Comparison of ENCODE assay signal across 1 cellular context in the genomic region with DNA sequence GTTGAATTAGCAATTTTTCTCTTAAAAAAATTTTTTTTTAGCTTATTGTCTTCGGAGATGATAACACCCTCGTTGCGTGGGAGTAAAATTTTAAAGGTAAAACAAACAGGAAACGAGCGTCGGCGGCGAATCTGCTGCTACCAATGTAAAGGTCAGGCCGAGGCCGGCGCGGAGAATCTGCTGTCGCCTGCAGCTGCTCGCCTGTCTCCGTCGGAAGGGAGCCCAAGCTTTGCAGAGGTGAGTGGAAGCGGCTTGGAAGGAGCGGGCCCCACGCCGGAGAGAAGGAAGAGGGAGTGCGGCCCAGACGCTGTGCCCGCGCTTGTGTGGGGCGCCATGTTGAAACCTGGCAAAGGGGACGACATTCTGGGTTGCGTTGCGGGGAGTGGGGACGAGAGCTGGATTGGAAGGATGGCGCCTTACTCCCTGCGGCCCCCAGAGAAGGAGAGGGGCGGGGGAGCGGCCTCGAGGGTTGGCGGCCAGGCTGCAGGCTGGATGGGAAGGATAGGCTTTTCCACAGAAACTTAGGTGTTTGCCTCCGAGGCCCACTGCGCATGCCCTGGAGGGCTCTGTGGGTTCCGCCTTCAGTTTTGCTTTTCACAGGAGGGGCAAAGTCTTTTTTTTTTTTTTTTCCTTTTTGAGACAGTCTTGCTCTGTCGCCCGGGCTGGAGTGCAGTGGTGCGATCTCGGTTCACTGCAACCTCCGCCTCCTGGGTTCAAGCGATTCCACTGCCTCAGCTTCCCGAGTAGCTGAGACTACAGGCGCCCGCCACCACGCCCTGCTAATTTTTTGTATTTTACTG.
TF ChIP-seq lines count a peak whose summit lies in the region.

A gene with protein sequence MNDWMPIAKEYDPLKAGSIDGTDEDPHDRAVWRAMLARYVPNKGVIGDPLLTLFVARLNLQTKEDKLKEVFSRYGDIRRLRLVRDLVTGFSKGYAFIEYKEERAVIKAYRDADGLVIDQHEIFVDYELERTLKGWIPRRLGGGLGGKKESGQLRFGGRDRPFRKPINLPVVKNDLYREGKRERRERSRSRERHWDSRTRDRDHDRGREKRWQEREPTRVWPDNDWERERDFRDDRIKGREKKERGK (plus strand): TSS at position 160 of the 800 bp plus-strand sequence. CDS start 7,402 bp downstream, outside the sequence.

TF ChIP-seq in HEK293, 187 proteins besides CTCF, POLR2A, EP300 and RAD21 (continued from another document and continues in another):
- TF ChIP-seq HOXC10 (CRISPR knock-in tag; IDR thresholded peaks at IDR 0.05): no peak
- peak; percentile 42 for TF ChIP-seq ZNF623 (tag by site-specific recombination; IDR thresholded peaks at IDR 0.05)
- TF ChIP-seq ZSCAN30 (tag by site-specific recombination; IDR thresholded peaks at IDR 0.05): peak; percentile 95
- TF ChIP-seq ZNF132 (tag by site-specific recombination; IDR thresholded peaks at IDR 0.05; ENCODE audit: borderline replicate concordance): no peak
- TF ChIP-seq ZNF830 (tag by site-specific recombination; IDR thresholded peaks at IDR 0.05; ENCODE audit: low read depth): no peak
- TF ChIP-seq ZNF560 (tag by site-specific recombination; IDR thresholded peaks at IDR 0.05; ENCODE audit: borderline replicate concordance): no peak
- TF ChIP-seq ZNF16 (tag by site-specific recombination; IDR thresholded peaks at IDR 0.05; ENCODE audit: low read depth): 0 out of 2 replicates have a peak, but pooled peaks have one; percentile 50
- TF ChIP-seq, protein P1, sequence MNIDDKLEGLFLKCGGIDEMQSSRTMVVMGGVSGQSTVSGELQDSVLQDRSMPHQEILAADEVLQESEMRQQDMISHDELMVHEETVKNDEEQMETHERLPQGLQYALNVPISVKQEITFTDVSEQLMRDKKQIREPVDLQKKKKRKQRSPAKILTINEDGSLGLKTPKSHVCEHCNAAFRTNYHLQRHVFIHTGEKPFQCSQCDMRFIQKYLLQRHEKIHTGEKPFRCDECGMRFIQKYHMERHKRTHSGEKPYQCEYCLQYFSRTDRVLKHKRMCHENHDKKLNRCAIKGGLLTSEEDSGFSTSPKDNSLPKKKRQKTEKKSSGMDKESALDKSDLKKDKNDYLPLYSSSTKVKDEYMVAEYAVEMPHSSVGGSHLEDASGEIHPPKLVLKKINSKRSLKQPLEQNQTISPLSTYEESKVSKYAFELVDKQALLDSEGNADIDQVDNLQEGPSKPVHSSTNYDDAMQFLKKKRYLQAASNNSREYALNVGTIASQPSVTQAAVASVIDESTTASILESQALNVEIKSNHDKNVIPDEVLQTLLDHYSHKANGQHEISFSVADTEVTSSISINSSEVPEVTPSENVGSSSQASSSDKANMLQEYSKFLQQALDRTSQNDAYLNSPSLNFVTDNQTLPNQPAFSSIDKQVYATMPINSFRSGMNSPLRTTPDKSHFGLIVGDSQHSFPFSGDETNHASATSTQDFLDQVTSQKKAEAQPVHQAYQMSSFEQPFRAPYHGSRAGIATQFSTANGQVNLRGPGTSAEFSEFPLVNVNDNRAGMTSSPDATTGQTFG (tag by site-specific recombination; IDR thresholded peaks at IDR 0.05; ENCODE audit: borderline replicate concordance): no peak
- TF ChIP-seq PRDM1 (tag by site-specific recombination; IDR thresholded peaks at IDR 0.05): no peak
- no peak for TF ChIP-seq ZBTB21 (tag by site-specific recombination; IDR thresholded peaks at IDR 0.05)
- TF ChIP-seq TCF7L2 (IDR thresholded peaks at IDR 0.05; ENCODE audit: borderline replicate concordance, low read depth, low read length): no peak
- TF ChIP-seq ZNF768 (tag by site-specific recombination; IDR thresholded peaks at IDR 0.05): no peak
- no peak for TF ChIP-seq ZNF529 (tag by site-specific recombination; IDR thresholded peaks at IDR 0.05; ENCODE audit: insufficient replicate concordance)
- no peak for TF ChIP-seq ZNF555 (tag by site-specific recombination; conservative IDR thresholded peaks at IDR 0.05)
- peak; percentile 99 for TF ChIP-seq ZBTB17 (tag by site-specific recombination; IDR thresholded peaks at IDR 0.05)
- TF ChIP-seq ZNF366 (tag by site-specific recombination; conservative IDR thresholded peaks at IDR 0.05): peak; percentile 99
- no peak for TF ChIP-seq ZNF837 (tag by site-specific recombination; IDR thresholded peaks at IDR 0.05)
- no peak for TF ChIP-seq ZNF473 (tag by site-specific recombination; IDR thresholded peaks at IDR 0.05)
- TF ChIP-seq, protein P2, sequence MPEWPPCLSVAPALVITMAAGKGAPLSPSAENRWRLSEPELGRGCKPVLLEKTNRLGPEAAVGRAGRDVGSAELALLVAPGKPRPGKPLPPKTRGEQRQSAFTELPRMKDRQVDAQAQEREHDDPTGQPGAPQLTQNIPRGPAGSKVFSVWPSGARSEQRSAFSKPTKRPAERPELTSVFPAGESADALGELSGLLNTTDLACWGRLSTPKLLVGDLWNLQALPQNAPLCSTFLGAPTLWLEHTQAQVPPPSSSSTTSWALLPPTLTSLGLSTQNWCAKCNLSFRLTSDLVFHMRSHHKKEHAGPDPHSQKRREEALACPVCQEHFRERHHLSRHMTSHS (tag by site-specific recombination; IDR thresholded peaks at IDR 0.05): no peak
- TF ChIP-seq, protein P3, sequence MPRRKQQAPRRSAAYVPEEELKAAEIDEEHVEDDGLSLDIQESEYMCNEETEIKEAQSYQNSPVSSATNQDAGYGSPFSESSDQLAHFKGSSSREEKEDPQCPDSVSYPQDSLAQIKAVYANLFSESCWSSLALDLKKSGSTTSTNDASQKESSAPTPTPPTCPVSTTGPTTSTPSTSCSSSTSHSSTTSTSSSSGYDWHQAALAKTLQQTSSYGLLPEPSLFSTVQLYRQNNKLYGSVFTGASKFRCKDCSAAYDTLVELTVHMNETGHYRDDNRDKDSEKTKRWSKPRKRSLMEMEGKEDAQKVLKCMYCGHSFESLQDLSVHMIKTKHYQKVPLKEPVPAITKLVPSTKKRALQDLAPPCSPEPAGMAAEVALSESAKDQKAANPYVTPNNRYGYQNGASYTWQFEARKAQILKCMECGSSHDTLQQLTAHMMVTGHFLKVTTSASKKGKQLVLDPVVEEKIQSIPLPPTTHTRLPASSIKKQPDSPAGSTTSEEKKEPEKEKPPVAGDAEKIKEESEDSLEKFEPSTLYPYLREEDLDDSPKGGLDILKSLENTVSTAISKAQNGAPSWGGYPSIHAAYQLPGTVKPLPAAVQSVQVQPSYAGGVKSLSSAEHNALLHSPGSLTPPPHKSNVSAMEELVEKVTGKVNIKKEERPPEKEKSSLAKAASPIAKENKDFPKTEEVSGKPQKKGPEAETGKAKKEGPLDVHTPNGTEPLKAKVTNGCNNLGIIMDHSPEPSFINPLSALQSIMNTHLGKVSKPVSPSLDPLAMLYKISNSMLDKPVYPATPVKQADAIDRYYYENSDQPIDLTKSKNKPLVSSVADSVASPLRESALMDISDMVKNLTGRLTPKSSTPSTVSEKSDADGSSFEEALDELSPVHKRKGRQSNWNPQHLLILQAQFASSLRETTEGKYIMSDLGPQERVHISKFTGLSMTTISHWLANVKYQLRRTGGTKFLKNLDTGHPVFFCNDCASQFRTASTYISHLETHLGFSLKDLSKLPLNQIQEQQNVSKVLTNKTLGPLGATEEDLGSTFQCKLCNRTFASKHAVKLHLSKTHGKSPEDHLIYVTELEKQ (tag by site-specific recombination; IDR thresholded peaks at IDR 0.05; ENCODE audit: borderline replicate concordance): no peak
- TF ChIP-seq ZNF140 (tag by site-specific recombination; IDR thresholded peaks at IDR 0.05): no peak
- peak; percentile 63; the same call in 1 of the 2 replicates for TF ChIP-seq HOXD13 (CRISPR knock-in tag; IDR thresholded peaks at IDR 0.05; ENCODE audit: borderline replicate concordance)
- peak; percentile 88 for TF ChIP-seq KLF8 (tag by site-specific recombination; IDR thresholded peaks at IDR 0.05)
- TF ChIP-seq, protein P4, sequence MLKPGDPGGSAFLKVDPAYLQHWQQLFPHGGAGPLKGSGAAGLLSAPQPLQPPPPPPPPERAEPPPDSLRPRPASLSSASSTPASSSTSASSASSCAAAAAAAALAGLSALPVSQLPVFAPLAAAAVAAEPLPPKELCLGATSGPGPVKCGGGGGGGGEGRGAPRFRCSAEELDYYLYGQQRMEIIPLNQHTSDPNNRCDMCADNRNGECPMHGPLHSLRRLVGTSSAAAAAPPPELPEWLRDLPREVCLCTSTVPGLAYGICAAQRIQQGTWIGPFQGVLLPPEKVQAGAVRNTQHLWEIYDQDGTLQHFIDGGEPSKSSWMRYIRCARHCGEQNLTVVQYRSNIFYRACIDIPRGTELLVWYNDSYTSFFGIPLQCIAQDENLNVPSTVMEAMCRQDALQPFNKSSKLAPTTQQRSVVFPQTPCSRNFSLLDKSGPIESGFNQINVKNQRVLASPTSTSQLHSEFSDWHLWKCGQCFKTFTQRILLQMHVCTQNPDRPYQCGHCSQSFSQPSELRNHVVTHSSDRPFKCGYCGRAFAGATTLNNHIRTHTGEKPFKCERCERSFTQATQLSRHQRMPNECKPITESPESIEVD (tag by site-specific recombination; IDR thresholded peaks at IDR 0.05): peak; percentile 53; the same call in 1 of the 2 replicates
- no peak for TF ChIP-seq ZNF792 (tag by site-specific recombination; IDR thresholded peaks at IDR 0.05)
- TF ChIP-seq ZNF202 (tag by site-specific recombination; IDR thresholded peaks at IDR 0.05; ENCODE audit: borderline replicate concordance): no peak
- TF ChIP-seq ZNF626 (tag by site-specific recombination; IDR thresholded peaks at IDR 0.05): no peak
- peak; percentile 88 for TF ChIP-seq ZNF600 (tag by site-specific recombination; IDR thresholded peaks at IDR 0.05)
- no peak for TF ChIP-seq ZNF239 (tag by site-specific recombination; IDR thresholded peaks at IDR 0.05)
- no peak for TF ChIP-seq ZNF585B (tag by site-specific recombination; IDR thresholded peaks at IDR 0.05)
- no peak for TF ChIP-seq ZNF221 (tag by site-specific recombination; IDR thresholded peaks at IDR 0.05; ENCODE audit: borderline replicate concordance)
- TF ChIP-seq ZNF24 (tag by site-specific recombination; IDR thresholded peaks at IDR 0.05): no peak; the same call in none of the 2 replicates
- TF ChIP-seq, protein P5, sequence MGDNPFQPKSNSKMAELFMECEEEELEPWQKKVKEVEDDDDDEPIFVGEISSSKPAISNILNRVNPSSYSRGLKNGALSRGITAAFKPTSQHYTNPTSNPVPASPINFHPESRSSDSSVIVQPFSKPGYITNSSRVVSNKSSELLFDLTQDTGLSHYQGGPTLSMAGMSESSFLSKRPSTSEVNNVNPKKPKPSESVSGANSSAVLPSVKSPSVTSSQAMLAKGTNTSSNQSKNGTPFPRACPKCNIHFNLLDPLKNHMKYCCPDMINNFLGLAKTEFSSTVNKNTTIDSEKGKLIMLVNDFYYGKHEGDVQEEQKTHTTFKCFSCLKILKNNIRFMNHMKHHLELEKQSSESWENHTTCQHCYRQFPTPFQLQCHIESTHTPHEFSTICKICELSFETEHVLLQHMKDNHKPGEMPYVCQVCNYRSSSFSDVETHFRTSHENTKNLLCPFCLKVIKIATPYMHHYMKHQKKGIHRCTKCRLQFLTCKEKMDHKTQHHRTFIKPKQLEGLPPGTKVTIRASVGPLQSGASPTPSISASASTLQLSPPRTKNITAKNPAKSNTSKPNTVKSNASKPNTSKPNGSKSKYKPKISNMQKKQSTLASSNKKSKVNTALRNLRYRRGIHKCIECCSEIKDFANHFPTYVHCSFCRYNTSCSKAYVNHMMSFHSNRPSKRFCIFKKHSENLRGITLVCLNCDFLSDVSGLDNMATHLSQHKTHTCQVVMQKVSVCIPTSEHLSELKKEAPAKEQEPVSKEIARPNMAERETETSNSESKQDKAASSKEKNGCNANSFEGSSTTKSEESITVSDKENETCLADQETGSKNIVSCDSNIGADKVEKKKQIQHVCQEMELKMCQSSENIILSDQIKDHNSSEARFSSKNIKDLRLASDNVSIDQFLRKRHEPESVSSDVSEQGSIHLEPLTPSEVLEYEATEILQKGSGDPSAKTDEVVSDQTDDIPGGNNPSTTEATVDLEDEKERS (tag by site-specific recombination; IDR thresholded peaks at IDR 0.05): peak; percentile 52; the same call in 1 of the 2 replicates
- no peak for TF ChIP-seq ZNF776 (tag by site-specific recombination; IDR thresholded peaks at IDR 0.05; ENCODE audit: borderline replicate concordance)
- no peak for TF ChIP-seq ZNF658 (tag by site-specific recombination; IDR thresholded peaks at IDR 0.05)
- no peak for TF ChIP-seq ZNF292 (tag by site-specific recombination; IDR thresholded peaks at IDR 0.05; ENCODE audit: borderline replicate concordance, low read depth)
- peak; percentile 72; the same call in 1 of the 2 replicates for TF ChIP-seq ZNF610 (tag by site-specific recombination; IDR thresholded peaks at IDR 0.05; ENCODE audit: borderline replicate concordance)
- no peak for TF ChIP-seq ZNF701 (tag by site-specific recombination; IDR thresholded peaks at IDR 0.05)
- TF ChIP-seq, protein P6, sequence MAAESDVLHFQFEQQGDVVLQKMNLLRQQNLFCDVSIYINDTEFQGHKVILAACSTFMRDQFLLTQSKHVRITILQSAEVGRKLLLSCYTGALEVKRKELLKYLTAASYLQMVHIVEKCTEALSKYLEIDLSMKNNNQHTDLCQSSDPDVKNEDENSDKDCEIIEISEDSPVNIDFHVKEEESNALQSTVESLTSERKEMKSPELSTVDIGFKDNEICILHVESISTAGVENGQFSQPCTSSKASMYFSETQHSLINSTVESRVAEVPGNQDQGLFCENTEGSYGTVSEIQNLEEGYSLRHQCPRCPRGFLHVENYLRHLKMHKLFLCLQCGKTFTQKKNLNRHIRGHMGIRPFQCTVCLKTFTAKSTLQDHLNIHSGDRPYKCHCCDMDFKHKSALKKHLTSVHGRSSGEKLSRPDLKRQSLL (tag by site-specific recombination; IDR thresholded peaks at IDR 0.05): peak; percentile 53; the same call in 1 of the 2 replicates
- TF ChIP-seq ZNF530 (tag by site-specific recombination; IDR thresholded peaks at IDR 0.05; ENCODE audit: low read depth): no peak
- no peak for TF ChIP-seq ZNF426 (tag by site-specific recombination; IDR thresholded peaks at IDR 0.05)
- TF ChIP-seq ZFP37 (tag by site-specific recombination; IDR thresholded peaks at IDR 0.05): peak; percentile 90
- TF ChIP-seq, protein P7, sequence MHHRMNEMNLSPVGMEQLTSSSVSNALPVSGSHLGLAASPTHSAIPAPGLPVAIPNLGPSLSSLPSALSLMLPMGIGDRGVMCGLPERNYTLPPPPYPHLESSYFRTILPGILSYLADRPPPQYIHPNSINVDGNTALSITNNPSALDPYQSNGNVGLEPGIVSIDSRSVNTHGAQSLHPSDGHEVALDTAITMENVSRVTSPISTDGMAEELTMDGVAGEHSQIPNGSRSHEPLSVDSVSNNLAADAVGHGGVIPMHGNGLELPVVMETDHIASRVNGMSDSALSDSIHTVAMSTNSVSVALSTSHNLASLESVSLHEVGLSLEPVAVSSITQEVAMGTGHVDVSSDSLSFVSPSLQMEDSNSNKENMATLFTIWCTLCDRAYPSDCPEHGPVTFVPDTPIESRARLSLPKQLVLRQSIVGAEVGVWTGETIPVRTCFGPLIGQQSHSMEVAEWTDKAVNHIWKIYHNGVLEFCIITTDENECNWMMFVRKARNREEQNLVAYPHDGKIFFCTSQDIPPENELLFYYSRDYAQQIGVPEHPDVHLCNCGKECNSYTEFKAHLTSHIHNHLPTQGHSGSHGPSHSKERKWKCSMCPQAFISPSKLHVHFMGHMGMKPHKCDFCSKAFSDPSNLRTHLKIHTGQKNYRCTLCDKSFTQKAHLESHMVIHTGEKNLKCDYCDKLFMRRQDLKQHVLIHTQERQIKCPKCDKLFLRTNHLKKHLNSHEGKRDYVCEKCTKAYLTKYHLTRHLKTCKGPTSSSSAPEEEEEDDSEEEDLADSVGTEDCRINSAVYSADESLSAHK (tag by site-specific recombination; IDR thresholded peaks at IDR 0.05): peak; percentile 36; the same call in 1 of the 2 replicates
